10 cellular contexts compared by ENCODE assay signal in genomic region chr2:42124051-42124813, GRCh38. TPM values are rescaled to one million over a fixed set of nuclear protein-coding genes. Genes with fewer than 3 reads are reported as not detected.
A peak's percentile ranks its signal among the peaks of the same experiment; 100 is the strongest.
DNase-seq lines count a peak whose midpoint lies in the region; ATAC-seq, FAIRE-seq and TF ChIP-seq lines count a peak whose summit lies in the region.
"Had no signal": no experiment of that assay in that cellular context is flagged by ENCODE, and none has a peak within 500 bp of the region (broad histone marks: within the 10 kb centered on the region; RNA-seq: fewer than 3 reads in every experiment).

No MANE protein-coding gene starts in this region.

- DNase-seq in GM12891 (ENCODE audit: insufficient read length, low spot score) = no peak
- DNase-seq in effector memory CD4-positive, alpha-beta T cell = no peak
- no peak for DNase-seq in superior temporal gyrus (ENCODE audit: extremely low spot score)
- no peak for DNase-seq in kidney tubule cell (ENCODE audit: low spot score)
- DNase-seq in UCSD-AML1 (lab: John Stamatoyannopoulos, UW; ENCODE audit: unreplicated experiment) = no peak
- DNase-seq in DMS114 treated with DMSO at 0.1 percent for 48 hours (lab: John Stamatoyannopoulos, UW; ENCODE audit: unreplicated experiment) = no peak
- DNase-seq: activated effector memory CD4-positive, alpha-beta T cell treated with Interleukin-2 at 50 U/mL for 16 hours; NCI-H524 treated with DMSO at 0.1 percent for 48 hours had no signal

- no peaks in the 10 kb centered on the region for H3K9me3 ChIP-seq in effector memory CD4-positive, alpha-beta T cell (ENCODE audit: control insufficient read depth, low read length)

- no peaks in the 10 kb centered on the region for H3K36me3 ChIP-seq in effector memory CD4-positive, alpha-beta T cell (ENCODE audit: control insufficient read depth, insufficient read depth, low read length)

- peak overlapping the region; percentile 70 for H3K27ac ChIP-seq in effector memory CD4-positive, alpha-beta T cell (ENCODE audit: insufficient read depth, low read length, poor library complexity, severe bottlenecking)

- ATAC-seq in GM21447 (IDR thresholded peaks at IDR 0.05; ENCODE audit: unreplicated experiment) (peak; percentile 69), HG03571 (IDR thresholded peaks at IDR 0.05; ENCODE audit: unreplicated experiment) (peak; percentile 44)

- FAIRE-seq in GM12891 (lab: Jason Lieb, UNC) = peak; percentile 51

- TF ChIP-seq POLR2A in GM12891 (IDR thresholded peaks at IDR 0.05; ENCODE audit: low read depth, low read length) = no peak

- no peaks in the 10 kb centered on the region for H3K27me3 ChIP-seq in effector memory CD4-positive, alpha-beta T cell (replicated peaks; ENCODE audit: control insufficient read depth, insufficient read depth, low read length, poor library complexity, severe bottlenecking)

- H3K4me1 ChIP-seq in effector memory CD4-positive, alpha-beta T cell (ENCODE audit: control insufficient read depth, insufficient read depth, low read length, poor library complexity, severe bottlenecking) = peaks cover 54% of the 10 kb centered on the region

- no peak overlapping the region for H3K4me3 ChIP-seq in effector memory CD4-positive, alpha-beta T cell (ENCODE audit: insufficient read depth, low read depth, low read length, poor library complexity, severe bottlenecking)

TF ChIP-seq in GM12891, 5 proteins besides CTCF, POLR2A, EP300 and RAD21:
- peak; percentile 75 for TF ChIP-seq SPI1 (IDR thresholded peaks at IDR 0.05; ENCODE audit: low read depth, low read length)
- no peak for TF ChIP-seq POLR2AphosphoS5 (IDR thresholded peaks at IDR 0.05; ENCODE audit: low read depth, low read length)
- no peak for TF ChIP-seq POU2F2 (IDR thresholded peaks at IDR 0.05; ENCODE audit: low read depth, low read length)
TF ChIP-seq in GM12891: peak in this region for 1.

RNA-seq across cellular contexts. Expression of gene EML4, which starts 44.9 kb away (rescaled TPM):
- 23.4 TPM for polyA plus RNA-seq in GM12891 (2012; ENCODE audit: low read depth, missing spikeins)
